Comparison of ENCODE assay signal across 11 cellular contexts in the genomic region with DNA sequence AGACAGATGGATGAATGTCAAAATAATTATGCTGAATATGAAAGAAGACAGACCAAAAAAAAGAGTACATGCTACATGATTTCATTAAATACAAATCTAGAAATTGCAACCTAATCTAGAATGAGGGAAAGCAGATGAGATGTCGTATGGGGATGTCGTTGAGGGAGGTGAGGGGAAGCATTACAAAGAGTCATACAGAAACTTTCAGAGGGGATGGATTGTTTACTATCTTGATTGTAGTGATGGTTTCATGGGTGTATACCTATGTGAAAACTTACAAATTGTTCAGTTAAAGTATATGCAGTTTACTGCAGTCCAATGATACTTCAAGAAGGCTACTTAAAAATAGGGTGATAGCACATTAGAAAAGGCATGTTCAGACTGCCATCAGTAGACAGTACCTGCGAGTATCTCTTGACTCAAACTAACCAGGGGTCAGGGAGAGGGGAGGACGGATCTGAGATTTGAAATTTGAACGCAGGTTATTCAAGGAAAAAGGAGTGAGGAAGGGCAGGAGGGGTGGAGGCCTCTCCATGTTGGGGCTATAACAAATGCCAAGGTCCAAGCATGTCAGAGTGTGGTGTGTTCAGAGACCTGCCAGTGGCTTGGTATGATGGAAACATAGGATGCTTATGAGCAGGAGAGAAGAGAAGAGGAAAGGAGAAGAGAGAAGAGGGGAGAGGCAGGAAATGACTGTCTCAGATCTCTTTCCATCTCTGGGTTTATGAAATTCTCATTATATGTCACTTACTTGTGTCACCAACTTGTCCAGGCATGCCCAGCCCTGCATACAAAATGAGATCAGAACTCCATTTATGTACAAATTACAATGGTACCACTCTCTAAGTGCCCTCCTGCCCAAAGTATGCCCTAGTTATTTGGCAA.
A peak's percentile ranks its signal among the peaks of the same experiment; 100 is the strongest.
DNase-seq lines count a peak whose midpoint lies in the region; ATAC-seq and TF ChIP-seq lines count a peak whose summit lies in the region.
"Had no signal": no experiment of that assay in that cellular context is flagged by ENCODE, and none has a peak within 500 bp of the region (broad histone marks: within the 10 kb centered on the region; RNA-seq: fewer than 3 reads in every experiment).

No MANE protein-coding gene starts in this region.

- no peaks in the 10 kb centered on the region for H3K9me3 Mint-ChIP-seq in activated T-cell treated with anti-CD3 and anti-CD28 coated beads, Interleukin-2, amount 50 U/mL, for 4 hours
- H3K9me3 Mint-ChIP-seq: nephron had no signal

- peak overlapping the region; percentile 76 for H3K4me2 ChIP-seq in OCI-LY3 (ENCODE audit: low read length)
- H3K4me2 ChIP-seq in smooth muscle cell, result no peak overlapping the region

- H3K9ac ChIP-seq in OCI-LY3 (ENCODE audit: low read length) (peak overlapping the region; percentile 17; the same call in 1 of the 2 replicates), smooth muscle cell (ENCODE audit: low read depth) (no peak overlapping the region)

- peak; percentile 66 to 75 for ATAC-seq in activated T-cell treated with anti-CD3 and anti-CD28 coated beads, Interleukin-2, amount 50 U/mL, for 4 hours
- ATAC-seq in HG02798 (IDR thresholded peaks at IDR 0.05; ENCODE audit: poor library complexity, unreplicated experiment), result peak; percentile 57

- H3K4me1 ChIP-seq in OCI-LY3 (ENCODE audit: low read length) (peaks cover 47% of the 10 kb centered on the region), smooth muscle cell (ENCODE audit: low read depth) (no peaks in the 10 kb centered on the region)

- TF ChIP-seq CTCF in OCI-LY3 (IDR thresholded peaks at IDR 0.05; ENCODE audit: low read depth, low read length), result no peak
- TF ChIP-seq CTCF in smooth muscle cell (IDR thresholded peaks at IDR 0.05; ENCODE audit: borderline replicate concordance, insufficient read depth, poor library complexity, severe bottlenecking), result no peak

- peaks cover 46% of the 10 kb centered on the region for H3K4me1 Mint-ChIP-seq in activated T-cell treated with anti-CD3 and anti-CD28 coated beads, Interleukin-2, amount 50 U/mL, for 4 hours (ENCODE audit: low read depth)

- DNase-seq in activated T-cell treated with anti-CD3 and anti-CD28 coated beads, Interleukin-2, amount 50 U/mL, for 4 hours, result no peak
- DNase-seq in activated T-cell treated with anti-CD3 and anti-CD28 coated beads for 4 hours (no peak), smooth muscle cell (lab: John Stamatoyannopoulos, UW; ENCODE audit: unreplicated experiment) (no peak), OCI-M2 (lab: John Stamatoyannopoulos, UW; ENCODE audit: unreplicated experiment) (no peak), NAMALWA (ENCODE audit: low spot score) (no peak), T-helper 9 cell (no peak)
- DNase-seq: effector CD4-positive, alpha-beta T cell had no signal

- 95% methylated on average over 5 of the region's 5 CpGs for WGBS in smooth muscle cell (ENCODE audit: low lambda C conversion rate)

- H3K36me3 ChIP-seq in OCI-LY3 (replicated peaks; ENCODE audit: low read depth, low read length), result no peaks in the 10 kb centered on the region
- no peaks in the 10 kb centered on the region for H3K36me3 ChIP-seq in smooth muscle cell (ENCODE audit: low read depth)

- H2AFZ ChIP-seq in OCI-LY3 (ENCODE audit: low read depth, low read length) (no peak overlapping the region), smooth muscle cell (ENCODE audit: low read depth) (peak overlapping the region; percentile 59)

- H3K9me3 ChIP-seq in OCI-LY3 (ENCODE audit: insufficient read depth, low read length) (no peaks in the 10 kb centered on the region), smooth muscle cell (replicated peaks; ENCODE audit: low read depth) (no peaks in the 10 kb centered on the region)

- H3K36me3 Mint-ChIP-seq in activated T-cell treated with anti-CD3 and anti-CD28 coated beads, Interleukin-2, amount 50 U/mL, for 4 hours (ENCODE audit: insufficient read depth), result no peaks in the 10 kb centered on the region

- H3K79me2 ChIP-seq in OCI-LY3 (ENCODE audit: low read length), result no peaks in the 10 kb centered on the region
- H3K79me2 ChIP-seq in smooth muscle cell (ENCODE audit: low read depth), result no peaks in the 10 kb centered on the region

- H4K20me1 ChIP-seq in OCI-LY3 (ENCODE audit: insufficient read depth, low read length) (no peaks in the 10 kb centered on the region), smooth muscle cell (ENCODE audit: low read depth) (no peaks in the 10 kb centered on the region)

- H3K27me3 Mint-ChIP-seq in activated T-cell treated with anti-CD3 and anti-CD28 coated beads, Interleukin-2, amount 50 U/mL, for 4 hours (ENCODE audit: low read depth), result no peaks in the 10 kb centered on the region

- H3K27ac ChIP-seq in OCI-LY3 (ENCODE audit: low read length) (peak overlapping the region; percentile 68), smooth muscle cell (ENCODE audit: low read depth) (no peak overlapping the region)
- H3K27ac ChIP-seq: HL-60 had no signal

- H3F3A ChIP-seq in smooth muscle cell (ENCODE audit: low read depth), result no peaks in the 10 kb centered on the region

- peaks cover 42% of the 10 kb centered on the region for H3K27me3 ChIP-seq in OCI-LY3 (ENCODE audit: low read depth, low read length)
- H3K27me3 ChIP-seq in smooth muscle cell (ENCODE audit: low read depth), result peaks cover 7% of the 10 kb centered on the region

- H3K4me3 Mint-ChIP-seq in activated T-cell treated with anti-CD3 and anti-CD28 coated beads, Interleukin-2, amount 50 U/mL, for 4 hours, result peak overlapping the region; percentile 14
- H3K4me3 Mint-ChIP-seq: nephron had no signal

- H3K4me3 ChIP-seq in OCI-LY3 (ENCODE audit: low read length) (peak overlapping the region; percentile 54), smooth muscle cell (no peak overlapping the region)
